13 cellular contexts compared by ENCODE assay signal in genomic region chr16:68077866-68078725, GRCh38. TPM values are rescaled to one million over a fixed set of nuclear protein-coding genes. Genes with fewer than 3 reads are reported as not detected.
DNase-seq lines count a peak whose midpoint lies in the region; ATAC-seq and TF ChIP-seq lines count a peak whose summit lies in the region.
"Had no signal": no experiment of that assay in that cellular context is flagged by ENCODE, and none has a peak within 500 bp of the region (broad histone marks: within the 10 kb centered on the region; RNA-seq: fewer than 3 reads in every experiment).

No MANE protein-coding gene starts in this region.

- H3K27me3 ChIP-seq in Peyer's patch = no peaks in the 10 kb centered on the region
- H3K27me3 ChIP-seq: right atrium auricular region had no signal

- H3K4me1 ChIP-seq in Peyer's patch = peaks cover 25 to 65% (median 44%) of the 10 kb centered on the region in 4 donors

- TF ChIP-seq CTCF in Peyer's patch (IDR thresholded peaks at IDR 0.05) = no peak

- no peak for TF ChIP-seq POLR2A in Peyer's patch (IDR thresholded peaks at IDR 0.05)

- H3K9me3 ChIP-seq in Peyer's patch = no peaks in the 10 kb centered on the region
- H3K9me3 ChIP-seq: right atrium auricular region, thoracic aorta had no signal

- H3K36me3 ChIP-seq in Peyer's patch = peaks cover 0 to 30% (median 0%) of the 10 kb centered on the region in 3 donors
- H3K36me3 ChIP-seq: right atrium auricular region had no signal

- peaks cover 60% of the 10 kb centered on the region for H3K36me3 Mint-ChIP-seq in T-helper 2 cell treated with Interferon-gamma antibody and Interleukin-4, amounts not matched to agents 5 μg/mL and 100 μg/mL, for 36 hours (ENCODE audit: low read depth)
- H3K36me3 Mint-ChIP-seq in stimulated activated memory B cell treated with anti-CD40 and anti-IgM and Interleukin-4, amounts not matched to agents 10 μg/mL and 1 μg/mL and 100 μg/mL, for 72 hours = peaks cover 45% of the 10 kb centered on the region

- H3K27ac Mint-ChIP-seq in T-helper 2 cell treated with Interferon-gamma antibody and Interleukin-4, amounts not matched to agents 5 μg/mL and 100 μg/mL, for 36 hours = peak overlapping the region; percentile 95
- peak overlapping the region; percentile 67 for H3K27ac Mint-ChIP-seq in stimulated activated memory B cell treated with anti-CD40 and anti-IgM and Interleukin-4, amounts not matched to agents 10 μg/mL and 1 μg/mL and 100 μg/mL, for 72 hours

- H3K27me3 Mint-ChIP-seq in T-helper 2 cell treated with Interferon-gamma antibody and Interleukin-4, amounts not matched to agents 5 μg/mL and 100 μg/mL, for 36 hours (ENCODE audit: low read depth) = no peaks in the 10 kb centered on the region
- H3K27me3 Mint-ChIP-seq in stimulated activated memory B cell treated with anti-CD40 and anti-IgM and Interleukin-4, amounts not matched to agents 10 μg/mL and 1 μg/mL and 100 μg/mL, for 72 hours = no peaks in the 10 kb centered on the region

- ATAC-seq in left lobe of liver = peak; percentile 8
- no peak for ATAC-seq in stimulated activated memory B cell treated with anti-CD40 and anti-IgM and Interleukin-4, amounts not matched to agents 10 μg/mL and 1 μg/mL and 100 μg/mL, for 72 hours

- H3K4me3 ChIP-seq in Peyer's patch = no peak overlapping the region
- H3K4me3 ChIP-seq: right atrium auricular region, thoracic aorta had no signal

- H3K4me1 Mint-ChIP-seq in T-helper 2 cell treated with Interferon-gamma antibody and Interleukin-4, amounts not matched to agents 5 μg/mL and 100 μg/mL, for 36 hours (ENCODE audit: low read depth) = peaks cover 82% of the 10 kb centered on the region
- peaks cover 88% of the 10 kb centered on the region for H3K4me1 Mint-ChIP-seq in stimulated activated memory B cell treated with anti-CD40 and anti-IgM and Interleukin-4, amounts not matched to agents 10 μg/mL and 1 μg/mL and 100 μg/mL, for 72 hours

- H3K27ac ChIP-seq in Peyer's patch = peak overlapping the region in 3 of 4 donors; percentile 83 to 99 (median 97)
- H3K27ac ChIP-seq: thoracic aorta had no signal

- peak overlapping the region; percentile 38 for H3K4me3 Mint-ChIP-seq in T-helper 2 cell treated with Interferon-gamma antibody and Interleukin-4, amounts not matched to agents 5 μg/mL and 100 μg/mL, for 36 hours
- no peak overlapping the region for H3K4me3 Mint-ChIP-seq in stimulated activated memory B cell treated with anti-CD40 and anti-IgM and Interleukin-4, amounts not matched to agents 10 μg/mL and 1 μg/mL and 100 μg/mL, for 72 hours

- no peak for DNase-seq in T-helper 2 cell treated with Interferon-gamma antibody and Interleukin-4, amounts not matched to agents 5 μg/mL and 100 μg/mL, for 36 hours (ENCODE audit: low spot score)
- DNase-seq in T-helper 2 cell (no peak), Peyer's patch (peak in 1 of 3 donors; percentile 10), left lobe of liver (ENCODE audit: low spot score) (no peak), RPMI8226 (no peak), NCI-H2107 (lab: John Stamatoyannopoulos, UW) (no peak), C1 segment of cervical spinal cord (lab: John Stamatoyannopoulos, UW) (no peak)
- DNase-seq: NCI-H1092, NCI-H510A treated with DMSO at 0.1 percent for 48 hours, T-helper 9 cell had no signal

- H3K9me3 Mint-ChIP-seq in T-helper 2 cell treated with Interferon-gamma antibody and Interleukin-4, amounts not matched to agents 5 μg/mL and 100 μg/mL, for 36 hours = no peaks in the 10 kb centered on the region
- H3K9me3 Mint-ChIP-seq in stimulated activated memory B cell treated with anti-CD40 and anti-IgM and Interleukin-4, amounts not matched to agents 10 μg/mL and 1 μg/mL and 100 μg/mL, for 72 hours = no peaks in the 10 kb centered on the region

RNA-seq across cellular contexts. Expression of gene NFATC3, which starts 7.1 kb away (rescaled TPM):
- 10 to 100 TPM; 40.5 to 72.0 (median 61.0) TPM for total RNA-seq in Peyer's patch
- total RNA-seq in left lobe of liver = 27.6 TPM

RNA-seq across cellular contexts. Expression of gene DUS2, which starts 55.0 kb away (rescaled TPM):
- total RNA-seq in Peyer's patch (10 to 100 TPM; 15.3 to 38.8 (median 21.2) TPM), left lobe of liver (7.6 TPM)

RNA-seq across cellular contexts. Expression of gene DDX28, which starts 55.1 kb away (rescaled TPM):
- 1 to 10 TPM; 3.4 to 6.7 (median 4.1) TPM for total RNA-seq in Peyer's patch
- 5.1 TPM for total RNA-seq in left lobe of liver
